ENCODE assay signal across 8 cellular contexts in genomic region chr17:21511368-21512195, GRCh38.
DNase-seq lines count a peak whose midpoint lies in the region; ATAC-seq and TF ChIP-seq lines count a peak whose summit lies in the region.

No MANE protein-coding gene starts in this region.

- H3K9me3 Mint-ChIP-seq in Caco-2 (ENCODE audit: unreplicated experiment): no peaks in the 10 kb centered on the region
- H3K9me3 Mint-ChIP-seq in activated CD4-positive, alpha-beta memory T cell treated with anti-CD3 and anti-CD28 coated beads, Interleukin-2, amount 10 ng/mL, durations not matched to agents 7 days and 5 days: no peaks in the 10 kb centered on the region

- DNase-seq in Caco-2 (peak; percentile 82), NCI-H524 (lab: John Stamatoyannopoulos, UW) (peak; percentile 83 to 91), ecto neural progenitor cell (ENCODE audit: low spot score) (peak; percentile 95)
- DNase-seq in activated CD4-positive, alpha-beta memory T cell treated with anti-CD3 and anti-CD28 coated beads, Interleukin-2, amount 10 ng/mL, durations not matched to agents 7 days and 5 days: peak; percentile 67
- DNase-seq in stimulated activated CD4-positive, alpha-beta T cell treated with anti-CD3 and anti-CD28 coated beads, Interleukin-1b, Interleukin-23, amount 100 ng/mL, for 48 hours: peak; percentile 60

- no peak for TF ChIP-seq POLR2A in GM18505 (IDR thresholded peaks at IDR 0.05; ENCODE audit: borderline replicate concordance, extremely low read depth, insufficient read depth, insufficient read length)

- H3K27me3 ChIP-seq in Caco-2 (replicated peaks; ENCODE audit: control insufficient read depth, insufficient read depth, low read length) (no peaks in the 10 kb centered on the region; the same call in 1 of the 2 replicates), liver (ENCODE audit: control insufficient read depth in 4 of 4, insufficient read depth in 4 of 4, low read length in 3 of 4) (peaks cover 0 to 2% (median 0%) of the 10 kb centered on the region in 4 donors)

- peak; percentile 52 to 81 for TF ChIP-seq CTCF in Caco-2 (IDR thresholded peaks at IDR 0.05; ENCODE audit: insufficient read depth in 1 of 2, low read depth in 1 of 2, low read length in 1 of 2, severe bottlenecking in 1 of 2, unreplicated experiment in 1 of 2)
- peak; percentile 72 for TF ChIP-seq CTCF in liver (IDR thresholded peaks at IDR 0.05; ENCODE audit: low read depth, low read length, missing input control)

- intact Hi-C loops in Caco-2 (cut with micrococcal nuclease; ENCODE audit: unreplicated experiment): loop anchor here (1.0 to 5.0 kb wide), 6 partner anchors 34 to 393 kb away; partner anchors contain the start of gene MAP2K3

- WGBS in liver: 5% methylated on average over 78 of the region's 78 CpGs

- CTCF ChIA-PET in Caco-2 (lab: Charles Lee): interaction anchor here (0.6 to 2.5 kb wide), 6 partner anchors 12 to 392 kb away, joined by 3 to 51 read pairs (median 4); no protein-coding TSS in a partner anchor
- CTCF ChIA-PET in activated CD4-positive, alpha-beta memory T cell treated with anti-CD3 and anti-CD28 coated beads, Interleukin-2, amount 10 ng/mL, durations not matched to agents 7 days and 5 days (lab: Charles Lee): interaction anchor here (0.7 to 3.8 kb wide), 11 partner anchors 14 to 394 kb away, joined by 3 to 62 read pairs (median 6); no protein-coding TSS in a partner anchor

- peaks cover 7% of the 10 kb centered on the region for H3K36me3 Mint-ChIP-seq in Caco-2 (ENCODE audit: insufficient read depth, unreplicated experiment)
- H3K36me3 Mint-ChIP-seq in activated CD4-positive, alpha-beta memory T cell treated with anti-CD3 and anti-CD28 coated beads, Interleukin-2, amount 10 ng/mL, durations not matched to agents 7 days and 5 days (ENCODE audit: low read depth): no peaks in the 10 kb centered on the region

- ATAC-seq in HG02642 (IDR thresholded peaks at IDR 0.05; ENCODE audit: poor library complexity, unreplicated experiment) (peak; percentile 74), GM18505 (IDR thresholded peaks at IDR 0.05; ENCODE audit: unreplicated experiment) (no peak)

- H3K4me3 Mint-ChIP-seq in Caco-2 (ENCODE audit: unreplicated experiment): peak overlapping the region; percentile 47
- H3K4me3 Mint-ChIP-seq in activated CD4-positive, alpha-beta memory T cell treated with anti-CD3 and anti-CD28 coated beads, Interleukin-2, amount 10 ng/mL, durations not matched to agents 7 days and 5 days: peak overlapping the region; percentile 52

- H3K27ac Mint-ChIP-seq in Caco-2 (ENCODE audit: unreplicated experiment): no peak overlapping the region
- no peak overlapping the region for H3K27ac Mint-ChIP-seq in activated CD4-positive, alpha-beta memory T cell treated with anti-CD3 and anti-CD28 coated beads, Interleukin-2, amount 10 ng/mL, durations not matched to agents 7 days and 5 days

- TF ChIP-seq RAD21 in liver (IDR thresholded peaks at IDR 0.05): peak; percentile 83 to 89

- H3K4me3 ChIP-seq in Caco-2 (ENCODE audit: low read depth, low read length) (peak overlapping the region; percentile 33), liver (ENCODE audit: low read depth in 1 of 3, low read length in 3 of 3) (peak overlapping the region; percentile 14 to 61 (median 57))

- H3K36me3 ChIP-seq in Caco-2 (ENCODE audit: control insufficient read depth, insufficient read depth, low read length) (no peaks in the 10 kb centered on the region), liver (ENCODE audit: control insufficient read depth in 4 of 4, insufficient read depth in 3 of 4, low read depth in 1 of 4, low read length in 3 of 4) (no peaks in the 10 kb centered on the region)

- BruUV-seq in Caco-2 (replicated peaks; lab: Mats Ljungman, UMichigan): no TSS peak

- POLR2A ChIA-PET in Caco-2 (lab: Charles Lee): no interaction called here
- POLR2A ChIA-PET in activated CD4-positive, alpha-beta memory T cell treated with anti-CD3 and anti-CD28 coated beads, Interleukin-2, amount 10 ng/mL, durations not matched to agents 7 days and 5 days (lab: Charles Lee): no interaction called here

- peaks cover 7% of the 10 kb centered on the region for H3K4me1 Mint-ChIP-seq in Caco-2 (ENCODE audit: low read depth, unreplicated experiment)
- H3K4me1 Mint-ChIP-seq in activated CD4-positive, alpha-beta memory T cell treated with anti-CD3 and anti-CD28 coated beads, Interleukin-2, amount 10 ng/mL, durations not matched to agents 7 days and 5 days: peaks cover 17% of the 10 kb centered on the region

- H3K9ac ChIP-seq in liver (ENCODE audit: low read depth in 1 of 2, low read length in 2 of 2): peak overlapping the region; percentile 1 to 53

- H3K9me3 ChIP-seq in Caco-2 (no peaks in the 10 kb centered on the region), liver (ENCODE audit: control insufficient read depth in 4 of 4, low read length in 3 of 4) (no peaks in the 10 kb centered on the region)

- H3K27me3 Mint-ChIP-seq in Caco-2 (ENCODE audit: insufficient read depth, unreplicated experiment): peaks cover 17% of the 10 kb centered on the region
- peaks cover 41% of the 10 kb centered on the region for H3K27me3 Mint-ChIP-seq in activated CD4-positive, alpha-beta memory T cell treated with anti-CD3 and anti-CD28 coated beads, Interleukin-2, amount 10 ng/mL, durations not matched to agents 7 days and 5 days

- H3K27ac ChIP-seq in liver (ENCODE audit: low read depth in 1 of 2, low read length in 2 of 2): no peak overlapping the region

- H3K4me1 ChIP-seq in Caco-2 (no peaks in the 10 kb centered on the region), liver (ENCODE audit: control insufficient read depth in 4 of 4, insufficient read depth in 4 of 4, low read length in 3 of 4) (peaks cover 2 to 14% (median 11%) of the 10 kb centered on the region in 4 donors)

TF ChIP-seq in liver, 16 proteins besides CTCF, POLR2A, EP300 and RAD21:
- no peak for TF ChIP-seq MAX (IDR thresholded peaks at IDR 0.05)
- TF ChIP-seq EGR1 (IDR thresholded peaks at IDR 0.05; ENCODE audit: low read depth in 2 of 2): no peak
- TF ChIP-seq RXRA (IDR thresholded peaks at IDR 0.05): no peak
- no peak for TF ChIP-seq TAF1 (conservative IDR thresholded peaks at IDR 0.05)
- no peak for TF ChIP-seq NR2F2 (IDR thresholded peaks at IDR 0.05)
- no peak for TF ChIP-seq ZBTB33 (IDR thresholded peaks at IDR 0.05)
- TF ChIP-seq FOXA1 (IDR thresholded peaks at IDR 0.05): no peak
- no peak for TF ChIP-seq YY1 (IDR thresholded peaks at IDR 0.05)
- no peak for TF ChIP-seq SP1 (IDR thresholded peaks at IDR 0.05)
- no peak for TF ChIP-seq JUND (IDR thresholded peaks at IDR 0.05)
- no peak for TF ChIP-seq HNF4A (conservative IDR thresholded peaks at IDR 0.05)
- no peak for TF ChIP-seq ATF3 (IDR thresholded peaks at IDR 0.05)
- no peak for TF ChIP-seq HNF4G (IDR thresholded peaks at IDR 0.05)
- no peak for TF ChIP-seq GABPA (IDR thresholded peaks at IDR 0.05 in 1 of 2, conservative IDR thresholded peaks at IDR 0.05 in 1 of 2)
- no peak for TF ChIP-seq FOXA2 (IDR thresholded peaks at IDR 0.05)
- no peak for TF ChIP-seq REST (IDR thresholded peaks at IDR 0.05)
